ENCODE assay signal across 10 cellular contexts in genomic region chr5:32217886-32218396, GRCh38.
A peak's percentile ranks its signal among the peaks of the same experiment; 100 is the strongest.
DNase-seq lines count a peak whose midpoint lies in the region; ATAC-seq and TF ChIP-seq lines count a peak whose summit lies in the region.
"Had no signal": no experiment of that assay in that cellular context is flagged by ENCODE, and none has a peak within 500 bp of the region (broad histone marks: within the 10 kb centered on the region; RNA-seq: fewer than 3 reads in every experiment).

No MANE protein-coding gene starts in this region.

- H3K36me3 ChIP-seq in DOHH2 (ENCODE audit: control insufficient read depth, low read length), result no peaks in the 10 kb centered on the region
- H3K36me3 ChIP-seq in KMS-11 (ENCODE audit: insufficient read depth), result no peaks in the 10 kb centered on the region

- H3K4me3 ChIP-seq in DOHH2 (ENCODE audit: low read length) (peak overlapping the region; percentile 42), KMS-11 (IDR thresholded peaks at IDR 0.05; ENCODE audit: insufficient read depth, low read depth, low read length) (no peak overlapping the region)

- TF ChIP-seq POLR2A in GM18505 (IDR thresholded peaks at IDR 0.05; ENCODE audit: borderline replicate concordance, extremely low read depth, insufficient read depth, insufficient read length), result no peak

- no peaks in the 10 kb centered on the region for H3K9me3 ChIP-seq in DOHH2 (ENCODE audit: control insufficient read depth, insufficient read depth, low read length)

- H3K4me2 ChIP-seq in DOHH2 (ENCODE audit: low read length) (peak overlapping the region; percentile 69), KMS-11 (peak overlapping the region; percentile 69)

- H3K4me1 ChIP-seq in DOHH2 (ENCODE audit: control insufficient read depth, low read length) (peaks cover 18% of the 10 kb centered on the region), KMS-11 (ENCODE audit: low read depth, poor library complexity, severe bottlenecking) (peaks cover 35% of the 10 kb centered on the region)

- peak overlapping the region; percentile 91 for H2AFZ ChIP-seq in KMS-11 (ENCODE audit: low read depth)

- H4K20me1 ChIP-seq in DOHH2 (ENCODE audit: control insufficient read depth, insufficient read depth, low read depth, low read length) (no peaks in the 10 kb centered on the region), KMS-11 (ENCODE audit: insufficient read depth) (no peaks in the 10 kb centered on the region)

- no peak for ATAC-seq in GM18505 (IDR thresholded peaks at IDR 0.05; ENCODE audit: unreplicated experiment)
- ATAC-seq: natural killer cell had no signal

- H3K79me2 ChIP-seq in DOHH2 (ENCODE audit: control insufficient read depth, low read length) (no peaks in the 10 kb centered on the region), KMS-11 (ENCODE audit: insufficient read depth, low read depth) (no peaks in the 10 kb centered on the region)

- peaks cover 6% of the 10 kb centered on the region; the same call in 1 of the 2 replicates for H3F3A ChIP-seq in DOHH2 (ENCODE audit: control insufficient read depth, insufficient read depth)

- no peaks in the 10 kb centered on the region for H3K27me3 ChIP-seq in DOHH2 (ENCODE audit: control insufficient read depth, low read length)
- H3K27me3 ChIP-seq in KMS-11 (ENCODE audit: insufficient read depth, low read depth), result no peaks in the 10 kb centered on the region

- H3K27ac ChIP-seq in DOHH2 (ENCODE audit: low read depth, low read length) (peak overlapping the region; percentile 46), KMS-11 (peak overlapping the region; percentile 92), angular gyrus (ENCODE audit: low read depth, low read length) (peak overlapping the region; percentile 82)

- peak; percentile 85 for DNase-seq in medulla oblongata (ENCODE audit: extremely low spot score)
- DNase-seq in NCI-H1092 treated with DMSO at 0.1 percent for 48 hours (lab: John Stamatoyannopoulos, UW), result no peak
- DNase-seq in LoVo (ENCODE audit: low spot score), result no peak
- DNase-seq in activated naive CD4-positive, alpha-beta T cell treated with Interleukin-2 at 50 U/mL for 16 hours, result no peak
- DNase-seq: central memory CD4-positive, alpha-beta T cell; natural killer cell had no signal

- H3K9ac ChIP-seq in KMS-11, result peak overlapping the region; percentile 59

- H3K9me2 ChIP-seq in DOHH2 (replicated peaks; ENCODE audit: control insufficient read depth, low read length), result no peaks in the 10 kb centered on the region

- TF ChIP-seq CTCF in DOHH2 (IDR thresholded peaks at IDR 0.05; ENCODE audit: low read depth, low read length, poor library complexity, severe bottlenecking) (no peak), KMS-11 (conservative IDR thresholded peaks at IDR 0.05; ENCODE audit: low read depth, low read length) (no peak)
